ENCODE assay signal across 16 cellular contexts in genomic region chr5:114324282-114324681, GRCh38. TPM values are rescaled to one million over a fixed set of nuclear protein-coding genes. Genes with fewer than 3 reads are reported as not detected.
DNase-seq lines count a peak whose midpoint lies in the region; ATAC-seq and TF ChIP-seq lines count a peak whose summit lies in the region.
"Had no signal": no experiment of that assay in that cellular context is flagged by ENCODE, and none has a peak within 500 bp of the region (broad histone marks: within the 10 kb centered on the region; RNA-seq: fewer than 3 reads in every experiment).

No MANE protein-coding gene starts in this region.

- no peak overlapping the region for H3K27ac Mint-ChIP-seq in activated naive CD8-positive, alpha-beta T cell treated with anti-CD3 and anti-CD28 coated beads for 36 hours
- H3K27ac Mint-ChIP-seq in activated T-helper 2 cell treated with anti-CD3 and anti-CD28 coated beads, Interferon-gamma antibody, Interleukin-2, Interleukin-4, amounts not matched to agents 10 μg/mL and 5 μg/mL and 100 μg/mL, durations not matched to agents 14 hours and 24 hours and 36 hours, result no peak overlapping the region
- H3K27ac Mint-ChIP-seq: CD4-positive, alpha-beta T cell; H9 had no signal

- no peak overlapping the region for H2AFZ ChIP-seq in IMR-90 (replicated peaks; ENCODE audit: low read length, poor library complexity)

- CTCF ChIA-PET in IMR-90 (lab: Yijun Ruan, JAX), result no interaction called here

- no peaks in the 10 kb centered on the region for H4K20me1 ChIP-seq in IMR-90 (ENCODE audit: insufficient read depth, low read length)

- intact Hi-C loops in IMR-90 (cut with micrococcal nuclease), result no loop called here
- intact Hi-C loops in activated T-helper 2 cell treated with anti-CD3 and anti-CD28 coated beads, Interferon-gamma antibody, Interleukin-2, Interleukin-4, amounts not matched to agents 10 μg/mL and 5 μg/mL and 100 μg/mL, durations not matched to agents 14 hours and 24 hours and 36 hours (cut with micrococcal nuclease), result no loop called here

- H3K4me3 ChIP-seq in IMR-90 (ENCODE audit: insufficient read depth, low read depth, low read length) (no peak overlapping the region), mesodermal cell (ENCODE audit: extremely low read depth, insufficient read depth, low read length, poor library complexity, severe bottlenecking) (no peak overlapping the region)
- H3K4me3 ChIP-seq: GM12878 had no signal

- no peaks in the 10 kb centered on the region for H3K36me3 Mint-ChIP-seq in activated naive CD8-positive, alpha-beta T cell treated with anti-CD3 and anti-CD28 coated beads for 36 hours
- no peaks in the 10 kb centered on the region for H3K36me3 Mint-ChIP-seq in activated T-helper 2 cell treated with anti-CD3 and anti-CD28 coated beads, Interferon-gamma antibody, Interleukin-2, Interleukin-4, amounts not matched to agents 10 μg/mL and 5 μg/mL and 100 μg/mL, durations not matched to agents 14 hours and 24 hours and 36 hours (ENCODE audit: low read depth)

- no TSS peak for BruUV-seq in IMR-90 (replicated peaks; lab: Mats Ljungman, UMichigan)

- H3K36me3 ChIP-seq in IMR-90 (ENCODE audit: control insufficient read depth, insufficient read depth, low read length) (no peaks in the 10 kb centered on the region), mesodermal cell (ENCODE audit: control insufficient read depth, insufficient read depth, low read length) (no peaks in the 10 kb centered on the region)

- TF ChIP-seq RAD21 in IMR-90 (IDR thresholded peaks at IDR 0.05; ENCODE audit: low read length), result no peak

- H2AK5ac ChIP-seq in IMR-90 (ENCODE audit: low read depth, low read length), result no peak overlapping the region

- no peak overlapping the region for H4K8ac ChIP-seq in IMR-90 (ENCODE audit: low read depth in 2 of 2, low read length in 2 of 2)

- no peak for TF ChIP-seq POLR2A in IMR-90 (IDR thresholded peaks at IDR 0.05; ENCODE audit: low read depth, low read length)

- no peaks in the 10 kb centered on the region for H3K9me3 ChIP-seq in IMR-90 (ENCODE audit: control insufficient read depth, insufficient read depth, low read length)
- no peaks in the 10 kb centered on the region for H3K9me3 ChIP-seq in mesodermal cell (ENCODE audit: control insufficient read depth, low read length)
- H3K9me3 ChIP-seq: Caco-2 had no signal

- WGBS in IMR-90 (ENCODE audit: extremely low coverage in 2 of 2, insufficient read length in 1 of 2), 2 experiments, result no CpG with 5 or more reads among the region's 1 CpG
- no CpG with 5 or more reads among the region's 1 CpG for WGBS in mesodermal cell (ENCODE audit: insufficient coverage in 2 of 2), 2 experiments

- H3K27me3 ChIP-seq in IMR-90 (ENCODE audit: control insufficient read depth, insufficient read depth, low read length), result no peaks in the 10 kb centered on the region

- H3K14ac ChIP-seq in IMR-90 (replicated peaks; ENCODE audit: low read depth, low read length), result no peak overlapping the region

- no peak overlapping the region for H3K4me3 Mint-ChIP-seq in activated naive CD8-positive, alpha-beta T cell treated with anti-CD3 and anti-CD28 coated beads for 36 hours
- H3K4me3 Mint-ChIP-seq in activated T-helper 2 cell treated with anti-CD3 and anti-CD28 coated beads, Interferon-gamma antibody, Interleukin-2, Interleukin-4, amounts not matched to agents 10 μg/mL and 5 μg/mL and 100 μg/mL, durations not matched to agents 14 hours and 24 hours and 36 hours (ENCODE audit: low read depth), result no peak overlapping the region
- H3K4me3 Mint-ChIP-seq: CD4-positive, alpha-beta T cell; H9 had no signal

- POLR2A ChIA-PET in IMR-90 (lab: Charles Lee; ENCODE audit: unreplicated experiment), result no interaction called here

- no peaks in the 10 kb centered on the region for H3K79me1 ChIP-seq in IMR-90 (ENCODE audit: low read depth in 1 of 2, low read length in 2 of 2)

- no peak overlapping the region for H3K18ac ChIP-seq in IMR-90 (ENCODE audit: low read depth, low read length)

- H2BK120ac ChIP-seq in IMR-90 (ENCODE audit: low read depth, low read length), result no peak overlapping the region

- H3K27me3 Mint-ChIP-seq in activated naive CD8-positive, alpha-beta T cell treated with anti-CD3 and anti-CD28 coated beads for 36 hours, result no peaks in the 10 kb centered on the region
- H3K27me3 Mint-ChIP-seq in activated T-helper 2 cell treated with anti-CD3 and anti-CD28 coated beads, Interferon-gamma antibody, Interleukin-2, Interleukin-4, amounts not matched to agents 10 μg/mL and 5 μg/mL and 100 μg/mL, durations not matched to agents 14 hours and 24 hours and 36 hours (ENCODE audit: low read depth), result no peaks in the 10 kb centered on the region
- H3K27me3 Mint-ChIP-seq: CD4-positive, alpha-beta T cell had no signal

- H3K9me3 Mint-ChIP-seq in activated naive CD8-positive, alpha-beta T cell treated with anti-CD3 and anti-CD28 coated beads for 36 hours, result peaks cover 2% of the 10 kb centered on the region
- no peaks in the 10 kb centered on the region for H3K9me3 Mint-ChIP-seq in activated T-helper 2 cell treated with anti-CD3 and anti-CD28 coated beads, Interferon-gamma antibody, Interleukin-2, Interleukin-4, amounts not matched to agents 10 μg/mL and 5 μg/mL and 100 μg/mL, durations not matched to agents 14 hours and 24 hours and 36 hours
- H3K9me3 Mint-ChIP-seq: CD4-positive, alpha-beta T cell; H9 had no signal

- no peak overlapping the region for H2BK15ac ChIP-seq in IMR-90 (ENCODE audit: low read depth, low read length)

- ATAC-seq in IMR-90 (ENCODE audit: low read depth) (no peak), GM21515 (IDR thresholded peaks at IDR 0.05; ENCODE audit: unreplicated experiment) (no peak)
- ATAC-seq: GM12878 had no signal

- no peaks in the 10 kb centered on the region for H3K9me1 ChIP-seq in IMR-90 (ENCODE audit: insufficient read depth, low read length)

- no peak overlapping the region for H2AK9ac ChIP-seq in IMR-90 (replicated peaks; ENCODE audit: low read depth, low read length, poor library complexity)

- TF ChIP-seq CTCF in IMR-90 (conservative IDR thresholded peaks at IDR 0.05; ENCODE audit: low read depth, low read length), result no peak

- no peak overlapping the region for H3K4ac ChIP-seq in IMR-90 (ENCODE audit: low read depth, low read length)

- H4K5ac ChIP-seq in IMR-90 (ENCODE audit: low read depth, low read length), result no peak overlapping the region

- no peak overlapping the region for H2BK5ac ChIP-seq in IMR-90 (ENCODE audit: low read depth, low read length, poor library complexity, severe bottlenecking)

- in situ Hi-C loops in IMR-90 (cut with MboI; ENCODE audit: low sequenced_read_pairs), result no loop called here

- H3K9ac ChIP-seq in IMR-90 (ENCODE audit: low read depth, low read length), result no peak overlapping the region

- H3K27ac ChIP-seq in IMR-90 (ENCODE audit: insufficient read depth, low read length), result no peak overlapping the region
- peak overlapping the region; percentile 62 for H3K27ac ChIP-seq in mesodermal cell (ENCODE audit: low read depth, low read length, severe bottlenecking)
- H3K27ac ChIP-seq: C4-2B had no signal

- no peak overlapping the region for H3K23ac ChIP-seq in IMR-90 (ENCODE audit: low read depth, low read length)

- no peak overlapping the region for H4K91ac ChIP-seq in IMR-90 (ENCODE audit: insufficient read depth, low read depth, low read length)

- peak; percentile 40 for DNase-seq in IMR-90
- peak; percentile 33 for DNase-seq in dermis blood vessel endothelial cell
- no peak for DNase-seq in activated naive CD8-positive, alpha-beta T cell treated with anti-CD3 and anti-CD28 coated beads for 36 hours
- DNase-seq in activated T-helper 2 cell treated with anti-CD3 and anti-CD28 coated beads, Interferon-gamma antibody, Interleukin-2, Interleukin-4, amounts not matched to agents 10 μg/mL and 5 μg/mL and 100 μg/mL, durations not matched to agents 14 hours and 24 hours and 36 hours (ENCODE audit: low spot score), result no peak
- no peak for DNase-seq in stimulated activated CD4-positive, alpha-beta T cell treated with anti-CD3 and anti-CD28 coated beads, Interleukin-2, amount 100 ng/mL, for 48 hours
- DNase-seq: ACHN; AML-193; Caco-2; CD4-positive, alpha-beta T cell; DMS79; GF-D8; H9 had no signal

- H3K4me1 ChIP-seq in IMR-90 (ENCODE audit: control insufficient read depth, insufficient read depth, low read length) (peaks cover under 1% of the 10 kb centered on the region; the same call in 1 of the 2 replicates), mesodermal cell (ENCODE audit: control insufficient read depth, insufficient read depth, low read length, poor library complexity, severe bottlenecking) (peaks cover 13% of the 10 kb centered on the region)
- H3K4me1 ChIP-seq: Caco-2 had no signal

- H3K4me2 ChIP-seq in IMR-90 (ENCODE audit: low read depth, low read length), result no peak overlapping the region

- H2BK20ac ChIP-seq in IMR-90 (ENCODE audit: low read depth, low read length), result no peak overlapping the region; the same call in 1 of the 2 replicates

- H3K56ac ChIP-seq in IMR-90 (ENCODE audit: extremely low read depth, insufficient read depth, low read length), result no peak overlapping the region

- H3K4me1 Mint-ChIP-seq in activated naive CD8-positive, alpha-beta T cell treated with anti-CD3 and anti-CD28 coated beads for 36 hours, result no peaks in the 10 kb centered on the region
- H3K4me1 Mint-ChIP-seq in activated T-helper 2 cell treated with anti-CD3 and anti-CD28 coated beads, Interferon-gamma antibody, Interleukin-2, Interleukin-4, amounts not matched to agents 10 μg/mL and 5 μg/mL and 100 μg/mL, durations not matched to agents 14 hours and 24 hours and 36 hours (ENCODE audit: low read depth), result no peaks in the 10 kb centered on the region

- dilution Hi-C loops in IMR-90 (cut with HindIII; ENCODE audit: low sequenced_read_pairs, unreplicated experiment), result no loop called here

TF ChIP-seq in IMR-90, 13 proteins besides CTCF, POLR2A, EP300 and RAD21 (continues in another document):
- no peak for TF ChIP-seq FOS (IDR thresholded peaks at IDR 0.05; ENCODE audit: low read depth, low read length)
- no peak for TF ChIP-seq RFX5 (IDR thresholded peaks at IDR 0.05; ENCODE audit: low read depth, low read length)
- no peak for TF ChIP-seq CEBPB (IDR thresholded peaks at IDR 0.05; ENCODE audit: low read depth, low read length)
- TF ChIP-seq MAZ (IDR thresholded peaks at IDR 0.05; ENCODE audit: borderline replicate concordance, low read depth, low read length), result no peak
- no peak for TF ChIP-seq RCOR1 (IDR thresholded peaks at IDR 0.05; ENCODE audit: insufficient replicate concordance, low read length)
- no peak for TF ChIP-seq MAFK (IDR thresholded peaks at IDR 0.05; ENCODE audit: low read depth, low read length)

RNA-seq across cellular contexts. Expression of gene KCNN2, which starts 37.6 kb away (rescaled TPM):
- total RNA-seq in IMR-90 (2012; rRNA removed) (2.2 and 3.3 TPM in 2 replicates), dermis blood vessel endothelial cell (0.79 and 1.4 TPM in 2 replicates)
- polyA plus RNA-seq in IMR-90 (2012; rRNA removed), result 7.5 and 8.8 TPM in 2 replicates
- 4.9 and 5.7 TPM in 2 replicates for polyA plus RNA-seq in IMR-90 (2012; cell fraction: cytosol; rRNA removed)
- polyA plus RNA-seq in IMR-90 (2012; cell fraction: nucleus; rRNA removed; ENCODE audit: low replicate concordance), result 5.9 and 9.9 TPM in 2 replicates
- 24.5 TPM for polyA plus RNA-seq in mesodermal cell (2013, experiment 1 of 2)
- polyA plus RNA-seq in mesodermal cell (2013, experiment 2 of 2), result 27.4 TPM
- not detected for total RNA-seq in activated naive CD8-positive, alpha-beta T cell treated with anti-CD3 and anti-CD28 coated beads for 36 hours
- total RNA-seq in activated T-helper 2 cell treated with anti-CD3 and anti-CD28 coated beads, Interferon-gamma antibody, Interleukin-2, Interleukin-4, amounts not matched to agents 10 μg/mL and 5 μg/mL and 100 μg/mL, durations not matched to agents 14 hours and 24 hours and 36 hours, result not detected in 2 replicates
- total RNA-seq: CD4-positive, alpha-beta T cell had no signal

Comparison
In these comparisons a context has a peak if more than half of its experiments do, and no peak if none do; other contexts are left out.
1. DNase-seq: peak in IMR-90 (single experiment) and dermis blood vessel endothelial cell (single experiment); none in activated naive CD8-positive, alpha-beta T cell treated with anti-CD3 and anti-CD28 coated beads for 36 hours (single experiment), activated T-helper 2 cell treated with anti-CD3 and anti-CD28 coated beads, Interferon-gamma antibody, Interleukin-2, Interleukin-4, amounts not matched to agents 10 μg/mL and 5 μg/mL and 100 μg/mL, durations not matched to agents 14 hours and 24 hours and 36 hours (single experiment) and stimulated activated CD4-positive, alpha-beta T cell treated with anti-CD3 and anti-CD28 coated beads, Interleukin-2, amount 100 ng/mL, for 48 hours (0 of 2).